In the genomic region with DNA sequence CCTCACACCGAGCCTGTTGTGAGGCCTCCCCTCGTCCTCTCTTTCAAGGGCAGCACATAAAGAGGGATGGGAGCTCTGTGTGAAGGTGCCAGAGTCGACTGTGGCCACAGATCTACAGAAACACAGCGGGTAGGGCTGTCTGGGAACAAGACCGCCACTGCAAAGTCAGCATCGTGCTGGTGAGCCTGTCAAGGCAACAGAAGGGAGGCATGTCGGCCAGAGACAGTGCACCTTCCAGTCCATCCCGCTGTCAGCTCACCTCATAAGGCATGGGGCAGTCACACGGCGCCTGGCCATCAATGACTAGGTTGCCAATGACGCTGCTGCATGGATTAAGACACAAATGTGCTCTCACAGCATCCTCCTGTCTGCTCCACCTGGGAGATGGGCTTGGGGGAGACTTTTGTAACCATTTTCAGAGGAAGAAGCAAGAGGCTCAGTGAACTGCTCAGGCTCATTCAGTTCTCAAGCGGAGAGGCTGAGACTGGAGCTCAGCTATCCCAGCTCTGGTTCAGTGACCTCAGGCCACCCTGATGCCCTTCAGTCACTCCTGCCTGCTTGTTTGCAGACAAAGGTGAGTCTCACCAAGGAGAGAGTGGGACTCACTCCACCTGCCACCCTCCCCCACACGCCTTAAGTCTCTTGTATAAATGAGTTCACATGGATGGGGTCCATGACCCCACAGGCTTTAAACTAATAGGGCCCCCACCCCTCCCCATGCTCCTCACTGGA, we compare ENCODE assay signal across 18 cellular contexts.
A peak's percentile ranks its signal among the peaks of the same experiment; 100 is the strongest.
DNase-seq lines count a peak whose midpoint lies in the region; ATAC-seq, FAIRE-seq and TF ChIP-seq lines count a peak whose summit lies in the region.
"Had no signal": no experiment of that assay in that cellular context is flagged by ENCODE, and none has a peak within 500 bp of the region (broad histone marks: within the 10 kb centered on the region; RNA-seq: fewer than 3 reads in every experiment).

No MANE protein-coding gene starts in this region.

- H3K4me1 ChIP-seq in gastroesophageal sphincter (peaks cover 23 to 100% (median 48%) of the 10 kb centered on the region in 3 donors), muscle layer of colon (ENCODE audit: insufficient read depth, low read length) (peaks cover 91% of the 10 kb centered on the region), upper lobe of left lung (peaks cover 19 to 41% (median 29%) of the 10 kb centered on the region in 4 donors)

- H3K27ac ChIP-seq in gastroesophageal sphincter (peak overlapping the region; percentile 75 to 97 (median 87)), muscle layer of colon (ENCODE audit: low read depth, low read length) (peak overlapping the region; percentile 77), upper lobe of left lung (peak overlapping the region; percentile 72 to 82 (median 78))
- H3K27ac ChIP-seq: brain microvascular endothelial cell, suprapubic skin had no signal

- no peak for TF ChIP-seq CTCF in bronchial epithelial cell (IDR thresholded peaks at IDR 0.05; ENCODE audit: insufficient read depth, low read length, severe bottlenecking)
- TF ChIP-seq CTCF in gastroesophageal sphincter (IDR thresholded peaks at IDR 0.05): no peak
- TF ChIP-seq CTCF in upper lobe of left lung (IDR thresholded peaks at IDR 0.05): no peak

- no peak overlapping the region for H3K4me3 ChIP-seq in bronchial epithelial cell (ENCODE audit: low read depth, low read length)
- no peak overlapping the region for H3K4me3 ChIP-seq in gastroesophageal sphincter
- H3K4me3 ChIP-seq in muscle layer of colon (ENCODE audit: low read depth in 1 of 2, low read length in 2 of 2): no peak overlapping the region
- H3K4me3 ChIP-seq in upper lobe of left lung: no peak overlapping the region
- H3K4me3 ChIP-seq: suprapubic skin had no signal

- H3K36me3 ChIP-seq in bronchial epithelial cell (ENCODE audit: control insufficient read depth, insufficient read depth, low read length): no peaks in the 10 kb centered on the region
- peaks cover 0 to 86% of the 10 kb centered on the region in 2 donors for H3K36me3 ChIP-seq in gastroesophageal sphincter
- H3K36me3 ChIP-seq in muscle layer of colon (ENCODE audit: insufficient read depth, low read length): peaks cover 46% of the 10 kb centered on the region
- H3K36me3 ChIP-seq in upper lobe of left lung: peaks cover 0 to 35% (median 1%) of the 10 kb centered on the region in 4 donors
- H3K36me3 ChIP-seq: brain microvascular endothelial cell had no signal

- H3K9me3 ChIP-seq in gastroesophageal sphincter (no peaks in the 10 kb centered on the region), muscle layer of colon (ENCODE audit: low read length) (no peaks in the 10 kb centered on the region), upper lobe of left lung (no peaks in the 10 kb centered on the region)
- H3K9me3 ChIP-seq: suprapubic skin had no signal

- FAIRE-seq in bronchial epithelial cell (lab: Jason Lieb, UNC) (peak; percentile 75), GM12891 (lab: Jason Lieb, UNC) (no peak)
- FAIRE-seq: GM19239 had no signal

- H3K27me3 ChIP-seq in bronchial epithelial cell (ENCODE audit: control insufficient read depth, insufficient read depth, low read length): no peaks in the 10 kb centered on the region
- H3K27me3 ChIP-seq in gastroesophageal sphincter: no peaks in the 10 kb centered on the region
- no peaks in the 10 kb centered on the region for H3K27me3 ChIP-seq in muscle layer of colon (ENCODE audit: control insufficient read depth in 1 of 2, insufficient read depth in 2 of 2, low read length in 2 of 2)
- H3K27me3 ChIP-seq in upper lobe of left lung: no peaks in the 10 kb centered on the region
- H3K27me3 ChIP-seq: brain microvascular endothelial cell, suprapubic skin had no signal

- no peak for TF ChIP-seq POLR2A in gastroesophageal sphincter (IDR thresholded peaks at IDR 0.05)
- TF ChIP-seq POLR2A in upper lobe of left lung (IDR thresholded peaks at IDR 0.05): no peak
- no peak for TF ChIP-seq POLR2A in GM12891 (IDR thresholded peaks at IDR 0.05; ENCODE audit: low read depth, low read length)

- TF ChIP-seq EP300 in gastroesophageal sphincter (IDR thresholded peaks at IDR 0.05) (no peak), upper lobe of left lung (IDR thresholded peaks at IDR 0.05) (no peak)

- ATAC-seq in gastroesophageal sphincter (no peak), upper lobe of left lung (ENCODE audit: low FRiP score in 2 of 2) (no peak), HG03175 (IDR thresholded peaks at IDR 0.05; ENCODE audit: unreplicated experiment) (no peak)

- no peak for DNase-seq in bronchial epithelial cell (ENCODE audit: low read depth)
- DNase-seq in upper lobe of left lung: no peak
- DNase-seq in NCI-H187 treated with DMSO at 0.1 percent for 48 hours (lab: John Stamatoyannopoulos, UW): no peak
- no peak for DNase-seq in GM12891 (ENCODE audit: insufficient read length, low spot score)
- DNase-seq: activated CD8-positive, alpha-beta memory T cell treated with anti-CD3 and anti-CD28 coated beads, Interleukin-2, amount 50 U/mL, for 4 hours; brain microvascular endothelial cell; CD8-positive, alpha-beta memory T cell; dermis blood vessel endothelial cell; DMS53; GOT3; KG1; SIG-M5; T-helper 1 cell had no signal

- 83 to 88% methylated on average over 1 to 2 of the region's 13 CpGs for WGBS in gastroesophageal sphincter (ENCODE audit: low coverage in 1 of 2), 2 donors
- WGBS in upper lobe of left lung, 2 donors: 87 to 97% methylated on average over 6 to 13 of the region's 13 CpGs

- H3K9ac ChIP-seq in muscle layer of colon (ENCODE audit: low read length): no peak overlapping the region

TF ChIP-seq in GM12891, 5 proteins besides CTCF, POLR2A, EP300 and RAD21:
- no peak for TF ChIP-seq POLR2AphosphoS5 (IDR thresholded peaks at IDR 0.05; ENCODE audit: low read depth, low read length)
- no peak for TF ChIP-seq TAF1 (IDR thresholded peaks at IDR 0.05; ENCODE audit: low read depth, low read length)
